ENCODE assay signal across 1 cellular context in the genomic region with DNA sequence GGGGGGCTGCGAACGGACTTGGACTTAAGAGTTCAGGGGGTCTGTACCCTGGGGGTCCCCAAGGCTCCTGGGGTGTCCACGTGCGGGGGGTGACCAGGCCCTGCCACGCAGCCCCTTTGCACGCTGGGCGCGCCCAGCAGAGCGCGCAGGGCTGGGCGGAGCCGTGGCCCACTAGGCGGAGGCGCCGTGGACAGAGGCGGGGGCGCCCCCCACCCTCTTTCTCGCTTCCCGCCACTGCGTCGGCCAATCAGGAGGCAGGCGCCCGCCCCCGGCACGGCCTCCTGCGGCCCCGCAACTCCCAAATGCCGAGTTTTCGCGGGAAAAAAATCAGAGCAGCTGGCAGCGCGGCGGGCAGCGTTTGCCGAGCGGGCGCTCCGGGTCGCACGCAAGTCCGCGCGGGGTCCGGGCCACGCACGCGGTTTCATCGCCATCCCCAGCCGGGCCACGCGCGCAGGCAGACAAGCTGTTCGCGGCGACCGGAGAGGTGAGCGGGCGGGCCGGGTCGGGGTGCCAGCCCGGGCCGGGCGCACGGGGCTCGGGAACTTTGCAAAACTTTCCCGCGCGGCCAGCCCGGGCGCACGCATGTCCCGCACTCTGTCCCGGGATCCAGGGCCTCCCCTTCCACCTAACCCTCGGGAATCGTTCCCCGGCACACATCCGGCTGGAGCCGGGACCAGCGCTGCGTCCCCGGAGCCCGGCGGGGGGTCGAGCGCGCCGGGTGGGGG.
TF ChIP-seq lines count a peak whose summit lies in the region.

TSS of gene UHRF1 (plus strand) at position 330 of the 725 bp plus-strand sequence. CDS start 1,385 bp downstream, outside the sequence.

TF ChIP-seq in K562, 482 proteins besides CTCF, POLR2A, EP300 and RAD21 (continued from another document and continues in another):
- TF ChIP-seq, protein P1, sequence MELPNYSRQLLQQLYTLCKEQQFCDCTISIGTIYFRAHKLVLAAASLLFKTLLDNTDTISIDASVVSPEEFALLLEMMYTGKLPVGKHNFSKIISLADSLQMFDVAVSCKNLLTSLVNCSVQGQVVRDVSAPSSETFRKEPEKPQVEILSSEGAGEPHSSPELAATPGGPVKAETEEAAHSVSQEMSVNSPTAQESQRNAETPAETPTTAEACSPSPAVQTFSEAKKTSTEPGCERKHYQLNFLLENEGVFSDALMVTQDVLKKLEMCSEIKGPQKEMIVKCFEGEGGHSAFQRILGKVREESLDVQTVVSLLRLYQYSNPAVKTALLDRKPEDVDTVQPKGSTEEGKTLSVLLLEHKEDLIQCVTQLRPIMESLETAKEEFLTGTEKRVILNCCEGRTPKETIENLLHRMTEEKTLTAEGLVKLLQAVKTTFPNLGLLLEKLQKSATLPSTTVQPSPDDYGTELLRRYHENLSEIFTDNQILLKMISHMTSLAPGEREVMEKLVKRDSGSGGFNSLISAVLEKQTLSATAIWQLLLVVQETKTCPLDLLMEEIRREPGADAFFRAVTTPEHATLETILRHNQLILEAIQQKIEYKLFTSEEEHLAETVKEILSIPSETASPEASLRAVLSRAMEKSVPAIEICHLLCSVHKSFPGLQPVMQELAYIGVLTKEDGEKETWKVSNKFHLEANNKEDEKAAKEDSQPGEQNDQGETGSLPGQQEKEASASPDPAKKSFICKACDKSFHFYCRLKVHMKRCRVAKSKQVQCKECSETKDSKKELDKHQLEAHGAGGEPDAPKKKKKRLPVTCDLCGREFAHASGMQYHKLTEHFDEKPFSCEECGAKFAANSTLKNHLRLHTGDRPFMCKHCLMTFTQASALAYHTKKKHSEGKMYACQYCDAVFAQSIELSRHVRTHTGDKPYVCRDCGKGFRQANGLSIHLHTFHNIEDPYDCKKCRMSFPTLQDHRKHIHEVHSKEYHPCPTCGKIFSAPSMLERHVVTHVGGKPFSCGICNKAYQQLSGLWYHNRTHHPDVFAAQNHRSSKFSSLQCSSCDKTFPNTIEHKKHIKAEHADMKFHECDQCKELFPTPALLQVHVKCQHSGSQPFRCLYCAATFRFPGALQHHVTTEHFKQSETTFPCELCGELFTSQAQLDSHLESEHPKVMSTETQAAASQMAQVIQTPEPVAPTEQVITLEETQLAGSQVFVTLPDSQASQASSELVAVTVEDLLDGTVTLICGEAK (IDR thresholded peaks at IDR 0.05), result 0 out of 2 replicates have a peak, but pooled peaks have one; percentile 35
- TF ChIP-seq, protein P1 (CRISPR knock-in tag; IDR thresholded peaks at IDR 0.05), result no peak
- TF ChIP-seq, protein P2, sequence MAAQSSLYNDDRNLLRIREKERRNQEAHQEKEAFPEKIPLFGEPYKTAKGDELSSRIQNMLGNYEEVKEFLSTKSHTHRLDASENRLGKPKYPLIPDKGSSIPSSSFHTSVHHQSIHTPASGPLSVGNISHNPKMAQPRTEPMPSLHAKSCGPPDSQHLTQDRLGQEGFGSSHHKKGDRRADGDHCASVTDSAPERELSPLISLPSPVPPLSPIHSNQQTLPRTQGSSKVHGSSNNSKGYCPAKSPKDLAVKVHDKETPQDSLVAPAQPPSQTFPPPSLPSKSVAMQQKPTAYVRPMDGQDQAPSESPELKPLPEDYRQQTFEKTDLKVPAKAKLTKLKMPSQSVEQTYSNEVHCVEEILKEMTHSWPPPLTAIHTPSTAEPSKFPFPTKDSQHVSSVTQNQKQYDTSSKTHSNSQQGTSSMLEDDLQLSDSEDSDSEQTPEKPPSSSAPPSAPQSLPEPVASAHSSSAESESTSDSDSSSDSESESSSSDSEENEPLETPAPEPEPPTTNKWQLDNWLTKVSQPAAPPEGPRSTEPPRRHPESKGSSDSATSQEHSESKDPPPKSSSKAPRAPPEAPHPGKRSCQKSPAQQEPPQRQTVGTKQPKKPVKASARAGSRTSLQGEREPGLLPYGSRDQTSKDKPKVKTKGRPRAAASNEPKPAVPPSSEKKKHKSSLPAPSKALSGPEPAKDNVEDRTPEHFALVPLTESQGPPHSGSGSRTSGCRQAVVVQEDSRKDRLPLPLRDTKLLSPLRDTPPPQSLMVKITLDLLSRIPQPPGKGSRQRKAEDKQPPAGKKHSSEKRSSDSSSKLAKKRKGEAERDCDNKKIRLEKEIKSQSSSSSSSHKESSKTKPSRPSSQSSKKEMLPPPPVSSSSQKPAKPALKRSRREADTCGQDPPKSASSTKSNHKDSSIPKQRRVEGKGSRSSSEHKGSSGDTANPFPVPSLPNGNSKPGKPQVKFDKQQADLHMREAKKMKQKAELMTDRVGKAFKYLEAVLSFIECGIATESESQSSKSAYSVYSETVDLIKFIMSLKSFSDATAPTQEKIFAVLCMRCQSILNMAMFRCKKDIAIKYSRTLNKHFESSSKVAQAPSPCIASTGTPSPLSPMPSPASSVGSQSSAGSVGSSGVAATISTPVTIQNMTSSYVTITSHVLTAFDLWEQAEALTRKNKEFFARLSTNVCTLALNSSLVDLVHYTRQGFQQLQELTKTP (IDR thresholded peaks at IDR 0.05; ENCODE audit: low read depth in 1 of 2, partially characterized antibody in 2 of 2), result no peak
- TF ChIP-seq ETV1 (tag; conservative IDR thresholded peaks at IDR 0.05; ENCODE audit: low read depth) (no peak), DMBX1 (CRISPR knock-in tag; IDR thresholded peaks at IDR 0.05; ENCODE audit: borderline replicate concordance) (no peak), ZFX (CRISPR knock-in tag; IDR thresholded peaks at IDR 0.05) (peak; percentile 50), ARHGAP35 (IDR thresholded peaks at IDR 0.05; ENCODE audit: partially characterized antibody) (no peak), RBM15 (IDR thresholded peaks at IDR 0.05; ENCODE audit: insufficient read depth, low read length) (no peak), SMAD3 (CRISPR knock-in tag; conservative IDR thresholded peaks at IDR 0.05) (no peak), ZBTB11 (CRISPR knock-in tag; IDR thresholded peaks at IDR 0.05) (0 out of 6 replicates have a peak, but pooled peaks of 1 of the 3 experiments have one; percentile 51), ZNF140 (CRISPR knock-in tag; IDR thresholded peaks at IDR 0.05) (no peak), HNRNPL (IDR thresholded peaks at IDR 0.05; ENCODE audit: low read depth, low read length) (peak; percentile 88), ZNF133 (CRISPR knock-in tag; IDR thresholded peaks at IDR 0.05) (no peak), ZNF717 (CRISPR knock-in tag; IDR thresholded peaks at IDR 0.05) (no peak), MITF (IDR thresholded peaks at IDR 0.05) (no peak), UBTF (IDR thresholded peaks at IDR 0.05; ENCODE audit: borderline replicate concordance in 1 of 2, low read depth in 2 of 2, low read length in 2 of 2) (no peak), NCOA1 (IDR thresholded peaks at IDR 0.05; ENCODE audit: low read depth) (no peak), ZBTB49 (CRISPR knock-in tag; IDR thresholded peaks at IDR 0.05; ENCODE audit: borderline replicate concordance) (no peak), RB1 (IDR thresholded peaks at IDR 0.05; ENCODE audit: low read depth) (no peak; the same call in none of the 2 replicates), MCM7 (IDR thresholded peaks at IDR 0.05) (no peak), ZNF408 (CRISPR knock-in tag; IDR thresholded peaks at IDR 0.05; ENCODE audit: low read depth) (no peak), ZFP1 (CRISPR knock-in tag; IDR thresholded peaks at IDR 0.05) (no peak), E2F3 (CRISPR knock-in tag; IDR thresholded peaks at IDR 0.05) (peak; percentile 92)
- TF ChIP-seq, protein P3, sequence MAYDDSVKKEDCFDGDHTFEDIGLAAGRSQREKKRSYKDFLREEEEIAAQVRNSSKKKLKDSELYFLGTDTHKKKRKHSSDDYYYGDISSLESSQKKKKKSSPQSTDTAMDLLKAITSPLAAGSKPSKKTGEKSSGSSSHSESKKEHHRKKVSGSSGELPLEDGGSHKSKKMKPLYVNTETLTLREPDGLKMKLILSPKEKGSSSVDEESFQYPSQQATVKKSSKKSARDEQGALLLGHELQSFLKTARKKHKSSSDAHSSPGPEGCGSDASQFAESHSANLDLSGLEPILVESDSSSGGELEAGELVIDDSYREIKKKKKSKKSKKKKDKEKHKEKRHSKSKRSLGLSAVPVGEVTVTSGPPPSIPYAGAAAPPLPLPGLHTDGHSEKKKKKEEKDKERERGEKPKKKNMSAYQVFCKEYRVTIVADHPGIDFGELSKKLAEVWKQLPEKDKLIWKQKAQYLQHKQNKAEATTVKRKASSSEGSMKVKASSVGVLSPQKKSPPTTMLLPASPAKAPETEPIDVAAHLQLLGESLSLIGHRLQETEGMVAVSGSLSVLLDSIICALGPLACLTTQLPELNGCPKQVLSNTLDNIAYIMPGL (CRISPR knock-in tag; IDR thresholded peaks at IDR 0.05), result 0 out of 2 replicates have a peak, but pooled peaks have one; percentile 41
